In the genomic region with DNA sequence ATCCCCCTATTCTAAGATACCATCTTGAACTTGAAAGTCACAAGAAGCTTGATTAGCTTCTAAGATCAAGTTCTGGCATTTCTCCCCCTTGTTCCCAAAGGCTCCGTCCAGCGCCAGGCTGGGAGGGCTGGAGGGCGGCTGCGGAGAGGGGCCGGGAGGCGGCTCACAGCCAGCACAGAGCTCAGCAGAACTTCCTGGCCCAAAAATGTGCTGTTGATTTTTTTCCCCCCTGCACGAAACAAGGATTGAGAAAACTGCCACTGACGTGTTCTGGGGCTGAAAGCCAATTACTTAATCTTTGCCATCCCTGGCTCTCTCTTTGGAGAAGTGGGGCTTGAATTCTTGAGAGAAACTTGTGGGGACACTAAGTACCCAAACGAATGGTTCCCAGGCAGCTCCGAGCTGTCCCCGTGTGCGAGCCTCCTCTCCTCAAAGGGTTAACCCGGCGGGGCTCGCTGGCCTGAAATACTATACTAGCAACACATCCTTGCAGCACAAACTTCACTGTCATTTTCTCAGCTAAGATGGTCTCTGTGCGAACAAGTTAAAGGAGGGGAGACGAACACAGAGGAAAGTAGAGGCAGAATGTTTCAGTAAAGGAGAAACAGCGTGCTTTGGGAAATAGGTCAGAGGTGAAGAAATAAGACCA, we compare ENCODE assay signal across 8 cellular contexts. TPM values are rescaled to one million over a fixed set of nuclear protein-coding genes. Genes with fewer than 3 reads are reported as not detected.
A peak's percentile ranks its signal among the peaks of the same experiment; 100 is the strongest.
DNase-seq lines count a peak whose midpoint lies in the region; ATAC-seq, FAIRE-seq and TF ChIP-seq lines count a peak whose summit lies in the region.

No MANE protein-coding gene starts in this region.

- peaks cover 11% of the 10 kb centered on the region; the same call in 1 of the 2 replicates for H3K36me3 ChIP-seq in PC-9 (ENCODE audit: low read depth)
- no peaks in the 10 kb centered on the region for H3K36me3 ChIP-seq in astrocyte (ENCODE audit: insufficient read depth, low read length)
- no peaks in the 10 kb centered on the region for H3K36me3 ChIP-seq in rectal smooth muscle tissue (ENCODE audit: control insufficient read depth, insufficient read depth, low read length)

- H3K36me3 Mint-ChIP-seq in astrocyte (ENCODE audit: low read depth, unreplicated experiment): peaks cover 3% of the 10 kb centered on the region

- H3K4me1 ChIP-seq in PC-9 (replicated peaks; ENCODE audit: insufficient read depth) (peaks cover 37% of the 10 kb centered on the region), astrocyte (ENCODE audit: insufficient read depth, low read length) (peaks cover 38% of the 10 kb centered on the region), rectal smooth muscle tissue (ENCODE audit: control insufficient read depth, insufficient read depth, low read length) (peaks cover 42% of the 10 kb centered on the region)

- H3K27ac ChIP-seq in PC-9 (peak overlapping the region; percentile 95), astrocyte (ENCODE audit: low read depth, low read length) (peak overlapping the region; percentile 94), rectal smooth muscle tissue (ENCODE audit: low read depth, low read length) (peak overlapping the region; percentile 98)

- H3K79me2 ChIP-seq in PC-9 (ENCODE audit: low read depth) (peaks cover 37% of the 10 kb centered on the region), astrocyte (ENCODE audit: insufficient read depth, low read length) (peaks cover 26% of the 10 kb centered on the region)

- H3K4me3 ChIP-seq in PC-9: peak overlapping the region; percentile 79
- peak overlapping the region; percentile 68 for H3K4me3 ChIP-seq in astrocyte (ENCODE audit: insufficient read depth, low read depth, low read length)
- peak overlapping the region; percentile 69 for H3K4me3 ChIP-seq in rectal smooth muscle tissue (ENCODE audit: low read length)

- H2AFZ ChIP-seq in PC-9: peak overlapping the region; percentile 84
- peak overlapping the region; percentile 68 for H2AFZ ChIP-seq in astrocyte (ENCODE audit: low read depth, low read length)

- POLR2A ChIA-PET in PC-9 (lab: Charles Lee; ENCODE audit: unreplicated experiment): interaction anchor here (0.7 to 1.2 kb wide), 4 partner anchors 14 to 426 kb away, joined by 3 to 24 read pairs (median 6); no protein-coding TSS in a partner anchor

- CTCF ChIA-PET in PC-9 (lab: Charles Lee): interaction anchor here (0.8 to 1.1 kb wide), 3 partner anchors 37 to 346 kb away, joined by 3 to 4 read pairs (median 3); a partner anchor contains a TSS

- intact Hi-C loops in PC-9 (cut with micrococcal nuclease; ENCODE audit: unreplicated experiment): loop anchor here (1.0 to 2.0 kb wide), 3 partner anchors 14 to 120 kb away; no protein-coding TSS in a partner anchor

- H3K9me3 Mint-ChIP-seq in astrocyte (ENCODE audit: unreplicated experiment): no peaks in the 10 kb centered on the region

- peaks cover 5% of the 10 kb centered on the region for H3K27me3 Mint-ChIP-seq in astrocyte (ENCODE audit: low read depth, unreplicated experiment)

- no peaks in the 10 kb centered on the region for H3K9me2 ChIP-seq in PC-9 (ENCODE audit: insufficient read depth)

- DNase-seq in AG09319 (ENCODE audit: extremely low read depth, low read depth) (peak; percentile 94), PC-9 (peak in 1 of 2 experiments; percentile 34), astrocyte (ENCODE audit: low read depth) (peak; percentile 81), hippocampal formation (lab: John Stamatoyannopoulos, UW) (peak; percentile 39 to 62), DMS 273 treated with DMSO at 0.1 percent for 48 hours (lab: John Stamatoyannopoulos, UW) (no peak)

- ATAC-seq in GM18867 (IDR thresholded peaks at IDR 0.05; ENCODE audit: unreplicated experiment): peak; percentile 32
- peak; percentile 21 for ATAC-seq in HG03060 (IDR thresholded peaks at IDR 0.05; ENCODE audit: low read depth, unreplicated experiment)

- TSS peak; percentile 77 for BruUV-seq in PC-9 (replicated peaks; lab: Mats Ljungman, UMichigan)

- H4K20me1 ChIP-seq in PC-9 (ENCODE audit: insufficient read depth) (no peaks in the 10 kb centered on the region), astrocyte (ENCODE audit: insufficient read depth, low read length) (no peaks in the 10 kb centered on the region)

- H3K9ac ChIP-seq in astrocyte (ENCODE audit: low read length) (peak overlapping the region; percentile 94), rectal smooth muscle tissue (ENCODE audit: low read length) (peak overlapping the region; percentile 74)

- peaks cover 32% of the 10 kb centered on the region for H3F3A ChIP-seq in PC-9 (ENCODE audit: insufficient read depth, low read depth)

- TF ChIP-seq CTCF in AG09319 (IDR thresholded peaks at IDR 0.05; ENCODE audit: low read depth, low read length) (no peak), PC-9 (conservative IDR thresholded peaks at IDR 0.05) (no peak), astrocyte (IDR thresholded peaks at IDR 0.05; ENCODE audit: insufficient read depth, low read depth, low read length) (no peak)

- H3K27ac Mint-ChIP-seq in astrocyte (ENCODE audit: unreplicated experiment): peak overlapping the region; percentile 97

- H3K4me3 Mint-ChIP-seq in astrocyte (ENCODE audit: unreplicated experiment): peak overlapping the region; percentile 95

- FAIRE-seq in astrocyte (lab: Jason Lieb, UNC): no peak

- no peaks in the 10 kb centered on the region for H3K27me3 ChIP-seq in PC-9 (ENCODE audit: insufficient read depth, low read depth)
- no peaks in the 10 kb centered on the region for H3K27me3 ChIP-seq in astrocyte (ENCODE audit: insufficient read depth, low read length)
- no peaks in the 10 kb centered on the region for H3K27me3 ChIP-seq in rectal smooth muscle tissue (ENCODE audit: control insufficient read depth, insufficient read depth, low read length)

- no peaks in the 10 kb centered on the region for H3K9me3 ChIP-seq in PC-9 (ENCODE audit: insufficient read depth, low read depth)
- H3K9me3 ChIP-seq in astrocyte (ENCODE audit: insufficient read depth, low read depth, low read length): no peaks in the 10 kb centered on the region

- H3K4me2 ChIP-seq in PC-9 (peak overlapping the region; percentile 87), astrocyte (ENCODE audit: low read length) (peak overlapping the region; percentile 87)

- H3K4me1 Mint-ChIP-seq in astrocyte (ENCODE audit: low read depth, unreplicated experiment): peaks cover 37% of the 10 kb centered on the region

RNA-seq across cellular contexts. Expression of a gene that starts 0.5 kb away (rescaled TPM):
- total RNA-seq in PC-9 (2021) (28.0 and 37.6 TPM in 2 replicates), astrocyte (17.8 and 19.0 TPM in 2 replicates)
